ENCODE assay signal across 1 cellular context in the genomic region with DNA sequence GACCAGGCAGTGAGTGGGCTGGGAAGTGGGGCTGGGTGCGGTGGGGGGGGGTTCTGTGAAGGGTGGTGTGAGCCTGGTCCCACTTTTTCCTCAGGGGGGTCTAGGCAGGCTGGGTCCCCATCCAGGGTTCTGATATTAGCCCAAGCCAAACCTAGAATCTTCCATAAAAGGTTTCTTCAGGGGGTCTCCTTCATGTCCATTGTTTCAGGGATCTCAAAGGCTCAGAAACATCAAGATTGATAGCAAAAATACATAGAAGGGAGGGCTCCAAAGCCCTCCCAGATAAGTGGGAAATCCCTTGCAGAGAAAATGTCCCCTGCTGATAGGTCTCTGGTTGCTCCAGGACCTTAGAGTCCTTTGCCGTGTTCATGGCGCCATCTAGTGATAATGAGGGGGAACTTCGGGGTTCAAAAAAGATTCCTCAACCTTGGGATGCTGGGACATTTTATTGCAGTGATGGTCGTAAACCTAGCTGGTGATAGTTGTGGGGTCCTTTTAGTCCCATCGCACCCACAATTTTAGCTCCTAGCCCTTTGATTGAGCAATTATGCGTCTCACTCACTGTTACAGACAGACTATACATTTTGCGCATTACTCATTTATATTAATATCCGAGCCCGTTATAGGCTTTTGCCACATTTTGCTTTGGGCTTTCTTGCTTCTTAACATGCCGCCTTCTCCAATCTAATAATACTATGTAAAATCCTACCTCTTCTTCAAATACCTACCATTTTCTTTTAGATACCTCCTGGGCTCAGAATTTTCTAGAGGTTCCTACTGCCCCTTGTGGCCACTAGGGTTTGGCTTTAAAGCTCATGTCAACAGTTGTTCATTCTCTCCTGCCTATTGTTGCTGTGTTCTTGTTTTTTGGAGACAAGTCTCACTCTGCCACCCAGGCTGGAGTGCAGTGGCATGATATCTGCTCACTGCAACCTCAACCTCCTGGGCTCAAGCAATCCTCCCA.
TF ChIP-seq lines count a peak whose summit lies in the region.

No MANE protein-coding gene starts in this region.

TF ChIP-seq in HepG2, 621 proteins besides CTCF, POLR2A, EP300 and RAD21 (continued from another document and continues in another):
- 0 out of 2 replicates have a peak, but pooled peaks have one; percentile 40 for TF ChIP-seq ZNF280D (CRISPR knock-in tag; IDR thresholded peaks at IDR 0.05)
- no peak for TF ChIP-seq GABPA (IDR thresholded peaks at IDR 0.05; ENCODE audit: low read depth, low read length)
- TF ChIP-seq GABPA (CRISPR knock-in tag; IDR thresholded peaks at IDR 0.05; ENCODE audit: low read depth): peak; percentile 44; the same call in 1 of the 2 replicates
- TF ChIP-seq NCOA2 (CRISPR knock-in tag; IDR thresholded peaks at IDR 0.05): peak; percentile 44; the same call in 1 of the 2 replicates
- TF ChIP-seq YY1 (IDR thresholded peaks at IDR 0.05; ENCODE audit: insufficient read depth, insufficient replicate concordance, low read depth, low read length): peak; percentile 52
- TF ChIP-seq ZNF614 (CRISPR knock-in tag; IDR thresholded peaks at IDR 0.05; ENCODE audit: borderline replicate concordance): 0 out of 2 replicates have a peak, but pooled peaks have one; percentile 53
- TF ChIP-seq ZNF781 (CRISPR knock-in tag; IDR thresholded peaks at IDR 0.05; ENCODE audit: borderline replicate concordance, not compliant biosample characterization): peak; percentile 68
- TF ChIP-seq, protein P1, sequence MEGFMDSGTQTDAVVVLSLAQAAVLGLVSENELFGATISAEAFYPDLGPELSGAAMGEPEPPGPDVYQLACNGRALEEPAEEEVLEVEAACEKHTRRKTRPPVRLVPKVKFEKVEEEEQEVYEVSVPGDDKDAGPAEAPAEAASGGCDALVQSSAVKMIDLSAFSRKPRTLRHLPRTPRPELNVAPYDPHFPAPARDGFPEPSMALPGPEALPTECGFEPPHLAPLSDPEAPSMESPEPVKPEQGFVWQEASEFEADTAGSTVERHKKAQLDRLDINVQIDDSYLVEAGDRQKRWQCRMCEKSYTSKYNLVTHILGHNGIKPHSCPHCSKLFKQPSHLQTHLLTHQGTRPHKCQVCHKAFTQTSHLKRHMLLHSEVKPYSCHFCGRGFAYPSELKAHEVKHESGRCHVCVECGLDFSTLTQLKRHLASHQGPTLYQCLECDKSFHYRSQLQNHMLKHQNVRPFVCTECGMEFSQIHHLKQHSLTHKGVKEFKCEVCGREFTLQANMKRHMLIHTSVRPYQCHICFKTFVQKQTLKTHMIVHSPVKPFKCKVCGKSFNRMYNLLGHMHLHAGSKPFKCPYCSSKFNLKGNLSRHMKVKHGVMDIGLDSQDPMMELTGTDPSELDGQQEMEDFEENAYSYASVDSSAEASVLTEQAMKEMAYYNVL (CRISPR knock-in tag; IDR thresholded peaks at IDR 0.05; ENCODE audit: borderline replicate concordance): 0 out of 2 replicates have a peak, but pooled peaks have one; percentile 45
- 0 out of 2 replicates have a peak, but pooled peaks have one; percentile 25 for TF ChIP-seq ATF7-NPFF (CRISPR knock-in tag; IDR thresholded peaks at IDR 0.05; ENCODE audit: low read depth)
- no peak for TF ChIP-seq SOX6 (IDR thresholded peaks at IDR 0.05)
- TF ChIP-seq SOX6 (CRISPR knock-in tag; IDR thresholded peaks at IDR 0.05): peak; percentile 48
- TF ChIP-seq ELF1 (CRISPR knock-in tag; IDR thresholded peaks at IDR 0.05): peak; percentile 30; the same call in 1 of the 2 replicates
- TF ChIP-seq CEBPG (CRISPR knock-in tag; IDR thresholded peaks at IDR 0.05): peak; percentile 51
- no peak for TF ChIP-seq ZFP36 (IDR thresholded peaks at IDR 0.05; ENCODE audit: borderline replicate concordance, low read depth, low read length, partially characterized antibody)
- no peak for TF ChIP-seq ZSCAN20 (CRISPR knock-in tag; IDR thresholded peaks at IDR 0.05; ENCODE audit: borderline replicate concordance)
- TF ChIP-seq HMGXB4 (CRISPR knock-in tag; IDR thresholded peaks at IDR 0.05; ENCODE audit: borderline replicate concordance in 1 of 2, low read depth in 1 of 2): peak in 1 of 2 experiments; percentile 61; a peak in 3 of 4 replicates
- peak; percentile 42; the same call in 1 of the 3 replicates for TF ChIP-seq MXI1 (IDR thresholded peaks at IDR 0.05; ENCODE audit: borderline replicate concordance, low read depth, low read length)
- TF ChIP-seq FOXA3 (CRISPR knock-in tag; IDR thresholded peaks at IDR 0.05): peak; percentile 49
- no peak for TF ChIP-seq ZNF274 (CRISPR knock-in tag; IDR thresholded peaks at IDR 0.05)
- peak; percentile 43 for TF ChIP-seq TEAD3 (CRISPR knock-in tag; optimal IDR thresholded peaks at IDR 0.05; ENCODE audit: borderline replicate concordance)
- no peak for TF ChIP-seq NFYB (CRISPR knock-in tag; IDR thresholded peaks at IDR 0.05)
- peak; percentile 47; the same call in 1 of the 2 replicates for TF ChIP-seq ZNF331 (CRISPR knock-in tag; IDR thresholded peaks at IDR 0.05)
- TF ChIP-seq ZNF335 (CRISPR knock-in tag; IDR thresholded peaks at IDR 0.05): 0 out of 2 replicates have a peak, but pooled peaks have one; percentile 72
- TF ChIP-seq, protein P2, sequence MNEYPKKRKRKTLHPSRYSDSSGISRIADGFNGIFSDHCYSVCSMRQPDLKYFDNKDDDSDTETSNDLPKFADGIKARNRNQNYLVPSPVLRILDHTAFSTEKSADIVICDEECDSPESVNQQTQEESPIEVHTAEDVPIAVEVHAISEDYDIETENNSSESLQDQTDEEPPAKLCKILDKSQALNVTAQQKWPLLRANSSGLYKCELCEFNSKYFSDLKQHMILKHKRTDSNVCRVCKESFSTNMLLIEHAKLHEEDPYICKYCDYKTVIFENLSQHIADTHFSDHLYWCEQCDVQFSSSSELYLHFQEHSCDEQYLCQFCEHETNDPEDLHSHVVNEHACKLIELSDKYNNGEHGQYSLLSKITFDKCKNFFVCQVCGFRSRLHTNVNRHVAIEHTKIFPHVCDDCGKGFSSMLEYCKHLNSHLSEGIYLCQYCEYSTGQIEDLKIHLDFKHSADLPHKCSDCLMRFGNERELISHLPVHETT (CRISPR knock-in tag; conservative IDR thresholded peaks at IDR 0.05): no peak
- TF ChIP-seq WIZ (CRISPR knock-in tag; IDR thresholded peaks at IDR 0.05): no peak
- TF ChIP-seq NR2F6 (IDR thresholded peaks at IDR 0.05): no peak
- TF ChIP-seq NR2F6 (CRISPR knock-in tag; IDR thresholded peaks at IDR 0.05): 0 out of 2 replicates have a peak, but pooled peaks have one; percentile 44
- TF ChIP-seq, protein P3, sequence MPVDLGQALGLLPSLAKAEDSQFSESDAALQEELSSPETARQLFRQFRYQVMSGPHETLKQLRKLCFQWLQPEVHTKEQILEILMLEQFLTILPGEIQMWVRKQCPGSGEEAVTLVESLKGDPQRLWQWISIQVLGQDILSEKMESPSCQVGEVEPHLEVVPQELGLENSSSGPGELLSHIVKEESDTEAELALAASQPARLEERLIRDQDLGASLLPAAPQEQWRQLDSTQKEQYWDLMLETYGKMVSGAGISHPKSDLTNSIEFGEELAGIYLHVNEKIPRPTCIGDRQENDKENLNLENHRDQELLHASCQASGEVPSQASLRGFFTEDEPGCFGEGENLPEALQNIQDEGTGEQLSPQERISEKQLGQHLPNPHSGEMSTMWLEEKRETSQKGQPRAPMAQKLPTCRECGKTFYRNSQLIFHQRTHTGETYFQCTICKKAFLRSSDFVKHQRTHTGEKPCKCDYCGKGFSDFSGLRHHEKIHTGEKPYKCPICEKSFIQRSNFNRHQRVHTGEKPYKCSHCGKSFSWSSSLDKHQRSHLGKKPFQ (CRISPR knock-in tag; IDR thresholded peaks at IDR 0.05; ENCODE audit: insufficient replicate concordance): peak; percentile 15
- peak; percentile 69; the same call in 1 of the 2 replicates for TF ChIP-seq ZNF230 (CRISPR knock-in tag; IDR thresholded peaks at IDR 0.05)
- 0 out of 2 replicates have a peak, but pooled peaks have one; percentile 42 for TF ChIP-seq ZFP36L1 (CRISPR knock-in tag; IDR thresholded peaks at IDR 0.05)
- peak; percentile 63 for TF ChIP-seq GATAD2A (CRISPR knock-in tag; IDR thresholded peaks at IDR 0.05)
- TF ChIP-seq, protein P4, sequence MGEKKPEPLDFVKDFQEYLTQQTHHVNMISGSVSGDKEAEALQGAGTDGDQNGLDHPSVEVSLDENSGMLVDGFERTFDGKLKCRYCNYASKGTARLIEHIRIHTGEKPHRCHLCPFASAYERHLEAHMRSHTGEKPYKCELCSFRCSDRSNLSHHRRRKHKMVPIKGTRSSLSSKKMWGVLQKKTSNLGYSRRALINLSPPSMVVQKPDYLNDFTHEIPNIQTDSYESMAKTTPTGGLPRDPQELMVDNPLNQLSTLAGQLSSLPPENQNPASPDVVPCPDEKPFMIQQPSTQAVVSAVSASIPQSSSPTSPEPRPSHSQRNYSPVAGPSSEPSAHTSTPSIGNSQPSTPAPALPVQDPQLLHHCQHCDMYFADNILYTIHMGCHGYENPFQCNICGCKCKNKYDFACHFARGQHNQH (CRISPR knock-in tag; IDR thresholded peaks at IDR 0.05): peak; percentile 47; the same call in 1 of the 2 replicates
- 0 out of 2 replicates have a peak, but pooled peaks have one; percentile 36 for TF ChIP-seq SSRP1 (CRISPR knock-in tag; IDR thresholded peaks at IDR 0.05)
- TF ChIP-seq KDM2A (CRISPR knock-in tag; IDR thresholded peaks at IDR 0.05; ENCODE audit: borderline replicate concordance, low read depth): 0 out of 2 replicates have a peak, but pooled peaks have one; percentile 29
- 0 out of 2 replicates have a peak, but pooled peaks have one; percentile 22 for TF ChIP-seq DMAP1 (CRISPR knock-in tag; IDR thresholded peaks at IDR 0.05)
- TF ChIP-seq KLF12 (CRISPR knock-in tag; IDR thresholded peaks at IDR 0.05; ENCODE audit: borderline replicate concordance): 0 out of 2 replicates have a peak, but pooled peaks have one; percentile 49
- TF ChIP-seq, protein P5, sequence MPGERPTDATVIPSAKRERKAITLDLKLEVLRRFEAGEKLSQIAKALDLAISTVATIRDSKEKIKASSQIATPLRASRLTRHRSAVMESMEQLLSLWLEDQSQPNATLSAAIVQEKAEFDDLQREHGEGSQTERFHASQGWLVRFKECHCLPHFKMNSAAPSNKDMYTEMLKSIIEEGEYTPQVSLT (CRISPR knock-in tag; IDR thresholded peaks at IDR 0.05; ENCODE audit: borderline replicate concordance, low read depth): 0 out of 2 replicates have a peak, but pooled peaks have one; percentile 75
- TF ChIP-seq PPARG (CRISPR knock-in tag; conservative IDR thresholded peaks at IDR 0.05): 0 out of 2 replicates have a peak, but pooled peaks have one; percentile 7
- 0 out of 2 replicates have a peak, but pooled peaks have one; percentile 11 for TF ChIP-seq SIX1 (CRISPR knock-in tag; IDR thresholded peaks at IDR 0.05; ENCODE audit: borderline replicate concordance)
- TF ChIP-seq ELF3 (CRISPR knock-in tag; IDR thresholded peaks at IDR 0.05): peak; percentile 48; the same call in 1 of the 2 replicates
- TF ChIP-seq, protein P6, sequence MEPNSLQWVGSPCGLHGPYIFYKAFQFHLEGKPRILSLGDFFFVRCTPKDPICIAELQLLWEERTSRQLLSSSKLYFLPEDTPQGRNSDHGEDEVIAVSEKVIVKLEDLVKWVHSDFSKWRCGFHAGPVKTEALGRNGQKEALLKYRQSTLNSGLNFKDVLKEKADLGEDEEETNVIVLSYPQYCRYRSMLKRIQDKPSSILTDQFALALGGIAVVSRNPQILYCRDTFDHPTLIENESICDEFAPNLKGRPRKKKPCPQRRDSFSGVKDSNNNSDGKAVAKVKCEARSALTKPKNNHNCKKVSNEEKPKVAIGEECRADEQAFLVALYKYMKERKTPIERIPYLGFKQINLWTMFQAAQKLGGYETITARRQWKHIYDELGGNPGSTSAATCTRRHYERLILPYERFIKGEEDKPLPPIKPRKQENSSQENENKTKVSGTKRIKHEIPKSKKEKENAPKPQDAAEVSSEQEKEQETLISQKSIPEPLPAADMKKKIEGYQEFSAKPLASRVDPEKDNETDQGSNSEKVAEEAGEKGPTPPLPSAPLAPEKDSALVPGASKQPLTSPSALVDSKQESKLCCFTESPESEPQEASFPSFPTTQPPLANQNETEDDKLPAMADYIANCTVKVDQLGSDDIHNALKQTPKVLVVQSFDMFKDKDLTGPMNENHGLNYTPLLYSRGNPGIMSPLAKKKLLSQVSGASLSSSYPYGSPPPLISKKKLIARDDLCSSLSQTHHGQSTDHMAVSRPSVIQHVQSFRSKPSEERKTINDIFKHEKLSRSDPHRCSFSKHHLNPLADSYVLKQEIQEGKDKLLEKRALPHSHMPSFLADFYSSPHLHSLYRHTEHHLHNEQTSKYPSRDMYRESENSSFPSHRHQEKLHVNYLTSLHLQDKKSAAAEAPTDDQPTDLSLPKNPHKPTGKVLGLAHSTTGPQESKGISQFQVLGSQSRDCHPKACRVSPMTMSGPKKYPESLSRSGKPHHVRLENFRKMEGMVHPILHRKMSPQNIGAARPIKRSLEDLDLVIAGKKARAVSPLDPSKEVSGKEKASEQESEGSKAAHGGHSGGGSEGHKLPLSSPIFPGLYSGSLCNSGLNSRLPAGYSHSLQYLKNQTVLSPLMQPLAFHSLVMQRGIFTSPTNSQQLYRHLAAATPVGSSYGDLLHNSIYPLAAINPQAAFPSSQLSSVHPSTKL (CRISPR knock-in tag; IDR thresholded peaks at IDR 0.05): peak; percentile 35
- no peak for TF ChIP-seq ZBTB3 (CRISPR knock-in tag; IDR thresholded peaks at IDR 0.05; ENCODE audit: borderline replicate concordance, low read depth)
- TF ChIP-seq ZNF143 (CRISPR knock-in tag; IDR thresholded peaks at IDR 0.05): peak; percentile 61; the same call in 1 of the 2 replicates
